In genomic region chr1:40252601-40253000, GRCh38 we compare ENCODE assay signal across 17 cellular contexts. TPM values are rescaled to one million over a fixed set of nuclear protein-coding genes. Genes with fewer than 3 reads are reported as not detected.
DNase-seq lines count a peak whose midpoint lies in the region; ATAC-seq and TF ChIP-seq lines count a peak whose summit lies in the region.
"Had no signal": no experiment of that assay in that cellular context is flagged by ENCODE, and none has a peak within 500 bp of the region (broad histone marks: within the 10 kb centered on the region; RNA-seq: fewer than 3 reads in every experiment).

No MANE protein-coding gene starts in this region.

- no peak for ATAC-seq in HG03135 (IDR thresholded peaks at IDR 0.05; ENCODE audit: unreplicated experiment)
- ATAC-seq: GM23338, HepG2 had no signal

- H3K36me3 ChIP-seq in HEK293 (ENCODE audit: control insufficient read depth in 2 of 2, insufficient read depth in 1 of 2, low read length in 2 of 2) = no peaks in the 10 kb centered on the region
- H3K36me3 ChIP-seq in osteoblast (ENCODE audit: insufficient read depth, low read length) = no peaks in the 10 kb centered on the region

- no peak overlapping the region for H3K4me2 ChIP-seq in osteoblast (ENCODE audit: insufficient read depth, low read length)
- H3K4me2 ChIP-seq: GM23338 had no signal

- H3K4me3 ChIP-seq in HEK293 (ENCODE audit: low read depth, low read length) = no peak overlapping the region
- no peak overlapping the region for H3K4me3 ChIP-seq in osteoblast (ENCODE audit: insufficient read depth, low read length)
- H3K4me3 ChIP-seq: GM23338 had no signal

- no peaks in the 10 kb centered on the region for H4K20me1 ChIP-seq in osteoblast (ENCODE audit: insufficient read depth, low read length)

- peaks cover 26% of the 10 kb centered on the region for H3K79me2 ChIP-seq in osteoblast (ENCODE audit: insufficient read depth, low read length)

- H2AFZ ChIP-seq in osteoblast (ENCODE audit: low read length) = no peak overlapping the region
- H2AFZ ChIP-seq: GM23338 had no signal

- peaks cover 5% of the 10 kb centered on the region for H3K36me3 Mint-ChIP-seq in dendritic cell treated with granulocyte-macrophage colony-stimulating factor and Interleukin-4, amounts not matched to agents 40 ng/mL and 50 ng/mL, for 4 days (ENCODE audit: low read depth)

- TF ChIP-seq CTCF in HEK293 (tag by site-specific recombination; IDR thresholded peaks at IDR 0.05) = no peak
- TF ChIP-seq CTCF in osteoblast (IDR thresholded peaks at IDR 0.05; ENCODE audit: extremely low read depth, low read depth, low read length) = no peak

- POLR2A ChIA-PET in HEK293 (lab: Yijun Ruan, JAX) = no interaction called here

- no peaks in the 10 kb centered on the region for H3K27me3 ChIP-seq in osteoblast (ENCODE audit: insufficient read depth, low read length)

- no peak overlapping the region for H3K4me3 Mint-ChIP-seq in dendritic cell treated with granulocyte-macrophage colony-stimulating factor and Interleukin-4, amounts not matched to agents 40 ng/mL and 50 ng/mL, for 4 days
- H3K4me3 Mint-ChIP-seq: CD4-positive, alpha-beta T cell; GM23338; HFFc6 had no signal

- H3K4me1 ChIP-seq in HEK293 (ENCODE audit: control insufficient read depth, insufficient read depth, low read length) (no peaks in the 10 kb centered on the region), osteoblast (ENCODE audit: insufficient read depth, low read length) (peaks cover 6% of the 10 kb centered on the region)

- H3K27me3 Mint-ChIP-seq in dendritic cell treated with granulocyte-macrophage colony-stimulating factor and Interleukin-4, amounts not matched to agents 40 ng/mL and 50 ng/mL, for 4 days = no peaks in the 10 kb centered on the region
- H3K27me3 Mint-ChIP-seq: CD4-positive, alpha-beta T cell had no signal

- CTCF ChIA-PET in HEK293 (lab: Yijun Ruan, JAX) = no interaction called here

- H3K9me3 Mint-ChIP-seq in dendritic cell treated with granulocyte-macrophage colony-stimulating factor and Interleukin-4, amounts not matched to agents 40 ng/mL and 50 ng/mL, for 4 days = no peaks in the 10 kb centered on the region
- H3K9me3 Mint-ChIP-seq: CD4-positive, alpha-beta T cell; GM23338; HFFc6 had no signal

- peaks cover 6% of the 10 kb centered on the region for H3K4me1 Mint-ChIP-seq in dendritic cell treated with granulocyte-macrophage colony-stimulating factor and Interleukin-4, amounts not matched to agents 40 ng/mL and 50 ng/mL, for 4 days (ENCODE audit: low read depth)

- H3K9me3 ChIP-seq in HEK293 (ENCODE audit: control insufficient read depth, insufficient read depth, low read depth, low read length) (no peaks in the 10 kb centered on the region), osteoblast (ENCODE audit: low read depth, low read length) (no peaks in the 10 kb centered on the region)
- H3K9me3 ChIP-seq: Caco-2 had no signal

- peak overlapping the region; percentile 30 for H3K27ac Mint-ChIP-seq in dendritic cell treated with granulocyte-macrophage colony-stimulating factor and Interleukin-4, amounts not matched to agents 40 ng/mL and 50 ng/mL, for 4 days
- H3K27ac Mint-ChIP-seq: CD4-positive, alpha-beta T cell; GM23338; HFFc6 had no signal

- no peak overlapping the region for H3K27ac ChIP-seq in HEK293 (ENCODE audit: extremely low read depth, low read depth, low read length)
- H3K27ac ChIP-seq in osteoblast (ENCODE audit: low read depth, low read length) = no peak overlapping the region
- H3K27ac ChIP-seq: C4-2B had no signal

- intact Hi-C loops in dendritic cell treated with granulocyte-macrophage colony-stimulating factor and Interleukin-4, amounts not matched to agents 40 ng/mL and 50 ng/mL, for 4 days (cut with micrococcal nuclease) = no loop called here

- DNase-seq in amniotic epithelial cell (ENCODE audit: low read depth) (peak; percentile 53), osteoblast (ENCODE audit: insufficient read length, low spot score, missing footprints) (peak; percentile 25), NCI-H1048 (lab: John Stamatoyannopoulos, UW) (no peak), SW480 (ENCODE audit: low spot score) (no peak)
- DNase-seq: ACHN; AML-193; Caco-2; CD4-positive, alpha-beta T cell; GDM1; HCEC 1CT; HFFc6 had no signal

TF ChIP-seq in HEK293, 187 proteins besides CTCF, POLR2A, EP300 and RAD21:
- TF ChIP-seq ZNF530 (tag by site-specific recombination; IDR thresholded peaks at IDR 0.05; ENCODE audit: low read depth) = no peak
- no peak for TF ChIP-seq FEZF1 (tag by site-specific recombination; IDR thresholded peaks at IDR 0.05)
- 0 out of 2 replicates have a peak, but pooled peaks have one; percentile 16 for TF ChIP-seq GLIS1 (tag by site-specific recombination; IDR thresholded peaks at IDR 0.05)

RNA-seq across cellular contexts. Expression of gene TMCO2, which starts 4.9 kb away (rescaled TPM):
- not detected in 2 replicates for total RNA-seq in osteoblast
- total RNA-seq: Caco-2; CD4-positive, alpha-beta T cell; GM23338; HepG2; HFFc6 had no signal

RNA-seq across cellular contexts. Expression of gene ZMPSTE24, which starts 5.4 kb away (rescaled TPM):
- 72.4 and 77.2 TPM in 2 replicates for total RNA-seq in osteoblast

Comparison
In these comparisons a context has a peak if more than half of its experiments do, and no peak if none do; other contexts are left out.
1. DNase-seq: peak in amniotic epithelial cell (single experiment) and osteoblast (single experiment); none in NCI-H1048 (single experiment) and SW480 (single experiment).